Comparison of ENCODE assay signal across 20 cellular contexts in the genomic region with DNA sequence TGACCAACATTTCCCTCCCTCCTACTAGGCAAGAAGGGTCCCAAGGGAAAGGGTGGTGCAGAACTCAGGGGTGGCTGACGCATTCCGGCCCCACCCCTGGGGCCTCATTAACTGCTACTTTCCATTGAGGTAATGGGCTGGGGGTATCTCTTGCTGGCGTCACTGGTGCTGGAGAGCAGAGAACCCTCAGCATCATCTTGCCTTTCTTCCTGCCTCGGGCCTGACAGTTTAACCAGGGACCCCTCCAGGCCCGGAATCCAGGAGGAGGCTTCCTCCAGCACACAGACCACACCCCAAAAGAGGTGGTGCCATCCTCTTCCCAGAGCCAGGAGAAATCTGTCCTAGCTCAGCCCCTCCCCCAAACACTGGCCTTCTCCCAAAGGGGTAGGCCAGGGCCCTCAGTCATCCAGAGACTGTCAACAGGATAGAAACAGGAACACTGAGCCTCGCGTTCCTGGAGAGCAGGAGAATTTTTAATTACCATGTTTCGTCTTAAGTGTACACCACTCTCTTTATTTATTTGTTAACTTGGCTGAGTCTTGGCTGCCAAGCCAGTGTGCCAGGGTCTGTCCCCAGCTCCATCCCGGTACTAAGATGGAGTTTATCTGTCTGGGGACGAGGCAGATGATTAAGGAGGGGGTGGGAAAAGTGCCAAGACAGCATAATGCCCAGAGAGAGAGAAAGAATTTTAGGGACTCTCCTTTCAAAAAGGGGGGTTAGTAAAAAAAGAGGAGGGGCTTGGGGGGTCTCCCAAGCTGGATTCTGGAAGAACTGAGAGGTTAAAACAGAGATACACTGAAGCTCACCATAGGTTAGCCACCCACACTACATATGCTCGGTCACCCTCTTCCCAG. TPM values are rescaled to one million over a fixed set of nuclear protein-coding genes. Genes with fewer than 3 reads are reported as not detected.
DNase-seq lines count a peak whose midpoint lies in the region; ATAC-seq and TF ChIP-seq lines count a peak whose summit lies in the region.
"Had no signal": no experiment of that assay in that cellular context is flagged by ENCODE, and none has a peak within 500 bp of the region (broad histone marks: within the 10 kb centered on the region; RNA-seq: fewer than 3 reads in every experiment).

No MANE protein-coding gene starts in this region.

- H3K9me3 Mint-ChIP-seq in type B pancreatic cell = no peaks in the 10 kb centered on the region
- H3K9me3 Mint-ChIP-seq: activated naive CD4-positive, alpha-beta T cell treated with anti-CD3 and anti-CD28 coated beads, Interleukin-2, amount 50 U/mL, for 72 hours; activated T-cell treated with anti-CD3 and anti-CD28 coated beads, Interleukin-2, amount 50 U/mL, for 4 hours; natural killer cell treated with Interleukin-12 subunit alpha and Interleukin-12 subunit beta and Interleukin-15 and Interleukin-18, amount 100 ng/mL, for 72 hours had no signal

- CTCF ChIA-PET in RWPE1 (lab: Yijun Ruan, JAX) = interaction anchor here (0.6 kb wide), 1 partner anchor 453 kb away, joined by 3 read pairs; no protein-coding TSS in a partner anchor

- H3K4me1 Mint-ChIP-seq in type B pancreatic cell (ENCODE audit: unreplicated experiment) = peaks cover 39% of the 10 kb centered on the region

- H3K36me3 ChIP-seq in transverse colon = no peaks in the 10 kb centered on the region
- H3K36me3 ChIP-seq: SJSA1 had no signal

- POLR2A ChIA-PET in RWPE1 (lab: Yijun Ruan, JAX; ENCODE audit: low non-redundant PET) = no interaction called here

- H3K27ac Mint-ChIP-seq in type B pancreatic cell = peak overlapping the region; percentile 37
- H3K27ac Mint-ChIP-seq: activated naive CD4-positive, alpha-beta T cell treated with anti-CD3 and anti-CD28 coated beads, Interleukin-2, amount 50 U/mL, for 72 hours; natural killer cell treated with Interleukin-12 subunit alpha and Interleukin-12 subunit beta and Interleukin-15 and Interleukin-18, amount 100 ng/mL, for 72 hours had no signal

- no peak overlapping the region for H3K4me3 Mint-ChIP-seq in type B pancreatic cell
- H3K4me3 Mint-ChIP-seq: activated T-cell treated with anti-CD3 and anti-CD28 coated beads, Interleukin-2, amount 50 U/mL, for 4 hours; natural killer cell treated with Interleukin-12 subunit alpha and Interleukin-12 subunit beta and Interleukin-15 and Interleukin-18, amount 100 ng/mL, for 72 hours had no signal

- intact Hi-C loops in Right ventricle myocardium inferior (cut with DNase I) (no loop called here), Right ventricle myocardium superior (cut with DNase I) (no loop called here), left ventricle myocardium superior (cut with micrococcal nuclease) (no loop called here), transverse colon (cut with DNase I; ENCODE audit: low total_unique reads) (no loop called here)

- peaks cover 40% of the 10 kb centered on the region for H3K27me3 Mint-ChIP-seq in type B pancreatic cell

- DNase-seq in Right ventricle myocardium inferior (ENCODE audit: missing footprints) (no peak), Right ventricle myocardium superior (no peak), RWPE1 (ENCODE audit: low spot score) (no peak), left ventricle myocardium superior (peak; percentile 49), type B pancreatic cell (ENCODE audit: extremely low spot score, unreplicated experiment) (no peak), NCI-H146 treated with DMSO at 0.1 percent for 48 hours (lab: John Stamatoyannopoulos, UW; ENCODE audit: unreplicated experiment) (no peak), transverse colon (no peak)
- DNase-seq in stimulated activated naive CD4-positive, alpha-beta T cell treated with Interleukin-2 at 50 U/mL for 16 hours (lab: John Stamatoyannopoulos, UW) = no peak
- DNase-seq: ACHN; activated T-cell treated with anti-CD3 and anti-CD28 coated beads, Interleukin-2, amount 50 U/mL, for 4 hours; NCI-H1105 treated with DMSO at 0.1 percent for 48 hours; NCI-H2171 treated with DMSO at 0.1 percent for 48 hours; retina; stimulated activated CD4-positive, alpha-beta T cell treated with anti-CD3 and anti-CD28 coated beads, Interleukin-2, amount 100 ng/mL, for 24 hours; stimulated activated CD8-positive, alpha-beta memory T cell treated with anti-CD3 and anti-CD28 coated beads, Interleukin-4, amount 100 ng/mL, for 48 hours; testis had no signal

- TF ChIP-seq POLR2A in transverse colon (IDR thresholded peaks at IDR 0.05) = no peak

- 0 out of 2 replicates have a peak overlapping the region, but pooled peaks have one; percentile 15 for H3K27ac ChIP-seq in RWPE1
- H3K27ac ChIP-seq in transverse colon = no peak overlapping the region
- H3K27ac ChIP-seq: HL-60, SJSA1, testis had no signal

- in situ Hi-C loops in transverse colon (cut with MboI; ENCODE audit: low pct_ligation_motif_present in 1 of 4, low pct_unique_long_range_greater_than_20kb in 1 of 4, low sequenced_read_pairs in 3 of 4) = no loop called here

- no peak overlapping the region for H3K4me3 ChIP-seq in transverse colon
- H3K4me3 ChIP-seq: SJSA1, testis had no signal

- ATAC-seq in Right ventricle myocardium inferior (peak; percentile 38), Right ventricle myocardium superior (ENCODE audit: poor library complexity) (no peak), left ventricle myocardium superior (peak; percentile 41)
- ATAC-seq: activated naive CD4-positive, alpha-beta T cell treated with anti-CD3 and anti-CD28 coated beads, Interleukin-2, amount 50 U/mL, for 72 hours; activated T-cell treated with anti-CD3 and anti-CD28 coated beads, Interleukin-2, amount 50 U/mL, for 4 hours; natural killer cell treated with Interleukin-12 subunit alpha and Interleukin-12 subunit beta and Interleukin-15 and Interleukin-18, amount 100 ng/mL, for 72 hours had no signal

- no peaks in the 10 kb centered on the region for H3K9me3 ChIP-seq in transverse colon
- H3K9me3 ChIP-seq: SJSA1, testis had no signal

- H3K4me1 ChIP-seq in transverse colon = peaks cover 9 to 22% (median 20%) of the 10 kb centered on the region in 4 donors

- H3K27me3 ChIP-seq in transverse colon = peaks cover 22% of the 10 kb centered on the region
- H3K27me3 ChIP-seq: SJSA1, testis had no signal

- WGBS in transverse colon (ENCODE audit: low coverage in 1 of 2), 2 donors = 41 to 66% methylated on average over 6 to 11 of the region's 11 CpGs

- no peak for TF ChIP-seq EP300 in transverse colon (IDR thresholded peaks at IDR 0.05; ENCODE audit: low read depth)

- H3K36me3 Mint-ChIP-seq in type B pancreatic cell = peaks cover 4% of the 10 kb centered on the region
- H3K36me3 Mint-ChIP-seq: activated naive CD4-positive, alpha-beta T cell treated with anti-CD3 and anti-CD28 coated beads, Interleukin-2, amount 50 U/mL, for 72 hours; natural killer cell treated with Interleukin-12 subunit alpha and Interleukin-12 subunit beta and Interleukin-15 and Interleukin-18, amount 100 ng/mL, for 72 hours had no signal

- TF ChIP-seq CTCF in RWPE1 (conservative IDR thresholded peaks at IDR 0.05; ENCODE audit: low read depth) (no peak), type B pancreatic cell (conservative IDR thresholded peaks at IDR 0.05) (no peak), transverse colon (IDR thresholded peaks at IDR 0.05) (no peak)

RNA-seq across cellular contexts. Expression of a gene that starts 5.1 kb away (rescaled TPM):
- total RNA-seq in Right ventricle myocardium inferior (0.41 TPM), Right ventricle myocardium superior (0.24 TPM), left ventricle myocardium superior (0.37 TPM), type B pancreatic cell (ENCODE audit: low replicate concordance) (18.3 and 28.2 TPM in 2 replicates), transverse colon (1 to 10 TPM in 1 of 4 donors, under 1 TPM in 1, not detected in 2; 0.41 to 1.3 TPM)

RNA-seq across cellular contexts. Expression of a gene that starts 57.3 kb away (rescaled TPM):
- total RNA-seq in Right ventricle myocardium inferior = 22.3 TPM
- 26.1 TPM for total RNA-seq in Right ventricle myocardium superior
- total RNA-seq in left ventricle myocardium superior = 29.7 TPM
- total RNA-seq in type B pancreatic cell (ENCODE audit: low replicate concordance) = 50.1 and 56.8 TPM in 2 replicates
- 10 to 100 TPM; 15.3 to 44.9 (median 36.4) TPM for total RNA-seq in transverse colon
